Comparison of ENCODE assay signal across 1 cellular context in genomic region chr20:37914672-37915433, GRCh38.
TF ChIP-seq lines count a peak whose summit lies in the region.

No MANE protein-coding gene starts in this region.

TF ChIP-seq in HepG2, 621 proteins besides CTCF, POLR2A, EP300 and RAD21 (continued from another document and continues in another):
- TF ChIP-seq GMEB1 (CRISPR knock-in tag; IDR thresholded peaks at IDR 0.05; ENCODE audit: borderline replicate concordance) (no peak; the same call in 1 of the 2 replicates), MAFF (IDR thresholded peaks at IDR 0.05; ENCODE audit: low read depth, low read length) (no peak), IRX3 (CRISPR knock-in tag; IDR thresholded peaks at IDR 0.05; ENCODE audit: borderline replicate concordance, low read depth) (no peak), TOE1 (CRISPR knock-in tag; IDR thresholded peaks at IDR 0.05) (no peak), NCOR1 (IDR thresholded peaks at IDR 0.05; ENCODE audit: borderline replicate concordance, low read length) (no peak), RARG (CRISPR knock-in tag; IDR thresholded peaks at IDR 0.05; ENCODE audit: low read depth) (no peak), NFYC (CRISPR knock-in tag; IDR thresholded peaks at IDR 0.05) (no peak), EEA1 (CRISPR knock-in tag; IDR thresholded peaks at IDR 0.05; ENCODE audit: borderline replicate concordance) (no peak), NONO (IDR thresholded peaks at IDR 0.05) (no peak), NONO (CRISPR knock-in tag; conservative IDR thresholded peaks at IDR 0.05) (0 out of 2 replicates have a peak, but pooled peaks have one; percentile 44), POGK (CRISPR knock-in tag; conservative IDR thresholded peaks at IDR 0.05) (0 out of 2 replicates have a peak, but pooled peaks have one; percentile 63), HES4 (CRISPR knock-in tag; IDR thresholded peaks at IDR 0.05; ENCODE audit: borderline replicate concordance) (0 out of 2 replicates have a peak, but pooled peaks have one; percentile 60), RARA (CRISPR knock-in tag; IDR thresholded peaks at IDR 0.05) (no peak), ZNF713 (CRISPR knock-in tag; IDR thresholded peaks at IDR 0.05) (no peak), ZNF766 (CRISPR knock-in tag; IDR thresholded peaks at IDR 0.05; ENCODE audit: borderline replicate concordance) (no peak), ZBTB14 (CRISPR knock-in tag; IDR thresholded peaks at IDR 0.05) (no peak; the same call in 1 of the 2 replicates), UBTF (CRISPR knock-in tag; IDR thresholded peaks at IDR 0.05) (peak; percentile 64), ZNF788 (CRISPR knock-in tag; IDR thresholded peaks at IDR 0.05; ENCODE audit: borderline replicate concordance) (no peak), ZFP91 (CRISPR knock-in tag; IDR thresholded peaks at IDR 0.05; ENCODE audit: borderline replicate concordance) (peak; percentile 72; the same call in 1 of the 2 replicates), ARHGAP35 (CRISPR knock-in tag; IDR thresholded peaks at IDR 0.05; ENCODE audit: borderline replicate concordance) (no peak; the same call in 1 of the 2 replicates), MLLT10 (CRISPR knock-in tag; IDR thresholded peaks at IDR 0.05) (no peak), ZSCAN9 (CRISPR knock-in tag; IDR thresholded peaks at IDR 0.05; ENCODE audit: borderline replicate concordance) (no peak), SNAPC2 (CRISPR knock-in tag; IDR thresholded peaks at IDR 0.05) (0 out of 2 replicates have a peak, but pooled peaks have one; percentile 56), ZKSCAN8 (CRISPR knock-in tag; IDR thresholded peaks at IDR 0.05; ENCODE audit: borderline replicate concordance) (no peak), ZXDC (CRISPR knock-in tag; IDR thresholded peaks at IDR 0.05) (no peak), MAFK (conservative IDR thresholded peaks at IDR 0.05 in 1 of 2, IDR thresholded peaks at IDR 0.05 in 1 of 2; ENCODE audit: low read length in 2 of 2) (no peak), PHF20 (CRISPR knock-in tag; IDR thresholded peaks at IDR 0.05) (no peak), PPARG (CRISPR knock-in tag; conservative IDR thresholded peaks at IDR 0.05) (0 out of 2 replicates have a peak, but pooled peaks have one; percentile 18), FOXK1 (CRISPR knock-in tag; IDR thresholded peaks at IDR 0.05; ENCODE audit: borderline replicate concordance, low read depth) (no peak), ZNF224 (CRISPR knock-in tag; IDR thresholded peaks at IDR 0.05) (no peak; the same call in 1 of the 2 replicates)
- TF ChIP-seq, protein P1, sequence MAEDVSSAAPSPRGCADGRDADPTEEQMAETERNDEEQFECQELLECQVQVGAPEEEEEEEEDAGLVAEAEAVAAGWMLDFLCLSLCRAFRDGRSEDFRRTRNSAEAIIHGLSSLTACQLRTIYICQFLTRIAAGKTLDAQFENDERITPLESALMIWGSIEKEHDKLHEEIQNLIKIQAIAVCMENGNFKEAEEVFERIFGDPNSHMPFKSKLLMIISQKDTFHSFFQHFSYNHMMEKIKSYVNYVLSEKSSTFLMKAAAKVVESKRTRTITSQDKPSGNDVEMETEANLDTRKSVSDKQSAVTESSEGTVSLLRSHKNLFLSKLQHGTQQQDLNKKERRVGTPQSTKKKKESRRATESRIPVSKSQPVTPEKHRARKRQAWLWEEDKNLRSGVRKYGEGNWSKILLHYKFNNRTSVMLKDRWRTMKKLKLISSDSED (CRISPR knock-in tag; IDR thresholded peaks at IDR 0.05): no peak
- TF ChIP-seq, protein P2, sequence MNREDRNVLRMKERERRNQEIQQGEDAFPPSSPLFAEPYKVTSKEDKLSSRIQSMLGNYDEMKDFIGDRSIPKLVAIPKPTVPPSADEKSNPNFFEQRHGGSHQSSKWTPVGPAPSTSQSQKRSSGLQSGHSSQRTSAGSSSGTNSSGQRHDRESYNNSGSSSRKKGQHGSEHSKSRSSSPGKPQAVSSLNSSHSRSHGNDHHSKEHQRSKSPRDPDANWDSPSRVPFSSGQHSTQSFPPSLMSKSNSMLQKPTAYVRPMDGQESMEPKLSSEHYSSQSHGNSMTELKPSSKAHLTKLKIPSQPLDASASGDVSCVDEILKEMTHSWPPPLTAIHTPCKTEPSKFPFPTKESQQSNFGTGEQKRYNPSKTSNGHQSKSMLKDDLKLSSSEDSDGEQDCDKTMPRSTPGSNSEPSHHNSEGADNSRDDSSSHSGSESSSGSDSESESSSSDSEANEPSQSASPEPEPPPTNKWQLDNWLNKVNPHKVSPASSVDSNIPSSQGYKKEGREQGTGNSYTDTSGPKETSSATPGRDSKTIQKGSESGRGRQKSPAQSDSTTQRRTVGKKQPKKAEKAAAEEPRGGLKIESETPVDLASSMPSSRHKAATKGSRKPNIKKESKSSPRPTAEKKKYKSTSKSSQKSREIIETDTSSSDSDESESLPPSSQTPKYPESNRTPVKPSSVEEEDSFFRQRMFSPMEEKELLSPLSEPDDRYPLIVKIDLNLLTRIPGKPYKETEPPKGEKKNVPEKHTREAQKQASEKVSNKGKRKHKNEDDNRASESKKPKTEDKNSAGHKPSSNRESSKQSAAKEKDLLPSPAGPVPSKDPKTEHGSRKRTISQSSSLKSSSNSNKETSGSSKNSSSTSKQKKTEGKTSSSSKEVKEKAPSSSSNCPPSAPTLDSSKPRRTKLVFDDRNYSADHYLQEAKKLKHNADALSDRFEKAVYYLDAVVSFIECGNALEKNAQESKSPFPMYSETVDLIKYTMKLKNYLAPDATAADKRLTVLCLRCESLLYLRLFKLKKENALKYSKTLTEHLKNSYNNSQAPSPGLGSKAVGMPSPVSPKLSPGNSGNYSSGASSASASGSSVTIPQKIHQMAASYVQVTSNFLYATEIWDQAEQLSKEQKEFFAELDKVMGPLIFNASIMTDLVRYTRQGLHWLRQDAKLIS (CRISPR knock-in tag; IDR thresholded peaks at IDR 0.05): no peak
- TF ChIP-seq, protein P3, sequence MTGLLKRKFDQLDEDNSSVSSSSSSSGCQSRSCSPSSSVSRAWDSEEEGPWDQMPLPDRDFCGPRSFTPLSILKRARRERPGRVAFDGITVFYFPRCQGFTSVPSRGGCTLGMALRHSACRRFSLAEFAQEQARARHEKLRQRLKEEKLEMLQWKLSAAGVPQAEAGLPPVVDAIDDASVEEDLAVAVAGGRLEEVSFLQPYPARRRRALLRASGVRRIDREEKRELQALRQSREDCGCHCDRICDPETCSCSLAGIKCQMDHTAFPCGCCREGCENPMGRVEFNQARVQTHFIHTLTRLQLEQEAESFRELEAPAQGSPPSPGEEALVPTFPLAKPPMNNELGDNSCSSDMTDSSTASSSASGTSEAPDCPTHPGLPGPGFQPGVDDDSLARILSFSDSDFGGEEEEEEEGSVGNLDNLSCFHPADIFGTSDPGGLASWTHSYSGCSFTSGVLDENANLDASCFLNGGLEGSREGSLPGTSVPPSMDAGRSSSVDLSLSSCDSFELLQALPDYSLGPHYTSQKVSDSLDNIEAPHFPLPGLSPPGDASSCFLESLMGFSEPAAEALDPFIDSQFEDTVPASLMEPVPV (CRISPR knock-in tag; IDR thresholded peaks at IDR 0.05): no peak
- TF ChIP-seq, protein P4, sequence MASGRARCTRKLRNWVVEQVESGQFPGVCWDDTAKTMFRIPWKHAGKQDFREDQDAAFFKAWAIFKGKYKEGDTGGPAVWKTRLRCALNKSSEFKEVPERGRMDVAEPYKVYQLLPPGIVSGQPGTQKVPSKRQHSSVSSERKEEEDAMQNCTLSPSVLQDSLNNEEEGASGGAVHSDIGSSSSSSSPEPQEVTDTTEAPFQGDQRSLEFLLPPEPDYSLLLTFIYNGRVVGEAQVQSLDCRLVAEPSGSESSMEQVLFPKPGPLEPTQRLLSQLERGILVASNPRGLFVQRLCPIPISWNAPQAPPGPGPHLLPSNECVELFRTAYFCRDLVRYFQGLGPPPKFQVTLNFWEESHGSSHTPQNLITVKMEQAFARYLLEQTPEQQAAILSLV (CRISPR knock-in tag; IDR thresholded peaks at IDR 0.05; ENCODE audit: borderline replicate concordance): 0 out of 2 replicates have a peak, but pooled peaks have one; percentile 10
